Comparison of ENCODE assay signal across 9 cellular contexts in the genomic region with DNA sequence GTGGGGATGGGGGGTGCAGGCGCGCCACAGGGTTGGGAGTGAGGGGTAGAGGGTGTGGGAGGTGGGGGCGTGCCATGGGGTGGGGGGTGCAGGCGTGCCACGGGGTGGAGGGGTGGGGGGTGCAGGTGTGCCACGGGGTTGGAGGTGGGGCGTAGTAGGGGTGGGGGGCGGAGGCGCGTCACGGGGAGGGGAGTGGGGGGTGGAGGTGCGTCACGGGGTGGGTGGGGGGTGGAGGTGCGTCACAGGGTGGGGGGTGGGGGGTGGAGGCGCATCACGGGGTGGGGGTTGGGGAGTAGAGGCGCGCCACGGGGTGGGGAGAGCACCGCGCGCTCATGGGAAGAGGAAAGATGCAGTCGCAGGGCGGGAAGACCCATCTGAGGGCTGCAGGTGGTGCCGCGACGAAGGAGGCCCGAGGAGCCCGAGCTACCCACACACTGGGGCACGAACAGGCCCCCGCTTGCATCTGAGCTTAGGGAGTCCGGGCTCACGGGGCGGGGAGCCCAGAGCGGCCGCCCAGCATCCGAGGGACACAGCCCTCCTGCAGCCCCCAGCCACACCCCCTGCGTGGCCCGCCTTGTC. TPM values are rescaled to one million over a fixed set of nuclear protein-coding genes. Genes with fewer than 3 reads are reported as not detected.
A peak's percentile ranks its signal among the peaks of the same experiment; 100 is the strongest.
DNase-seq lines count a peak whose midpoint lies in the region; TF ChIP-seq lines count a peak whose summit lies in the region.
"Had no signal": no experiment of that assay in that cellular context is flagged by ENCODE, and none has a peak within 500 bp of the region (broad histone marks: within the 10 kb centered on the region; RNA-seq: fewer than 3 reads in every experiment).

No MANE protein-coding gene starts in this region.

- H3K9me3 ChIP-seq in duodenal mucosa (ENCODE audit: control insufficient read depth in 1 of 2, low read length in 2 of 2) = no peaks in the 10 kb centered on the region

- peak overlapping the region; percentile 58 to 68 for H3K4me3 ChIP-seq in duodenal mucosa (ENCODE audit: low read depth in 1 of 2, low read length in 2 of 2)

- H3K4me1 Mint-ChIP-seq in HFFc6 (ENCODE audit: low read depth) = no peaks in the 10 kb centered on the region

- no peak overlapping the region for H3K27ac ChIP-seq in duodenal mucosa (ENCODE audit: low read depth, low read length)
- H3K27ac ChIP-seq: 22Rv1 had no signal

- H3K4me3 Mint-ChIP-seq in HFFc6 = no peak overlapping the region

- no peak overlapping the region for H3K27ac Mint-ChIP-seq in HFFc6

- peaks cover 0 to 2% of the 10 kb centered on the region in 2 donors for H3K27me3 ChIP-seq in duodenal mucosa (ENCODE audit: control insufficient read depth in 1 of 2, insufficient read depth in 2 of 2, low read length in 2 of 2)

- TF ChIP-seq CTCF in HFFc6 (IDR thresholded peaks at IDR 0.05) = no peak

- DNase-seq in NCI-H1436 (lab: John Stamatoyannopoulos, UW) (peak; percentile 45), NCI-H1436 treated with DMSO at 0.1 percent for 48 hours (lab: John Stamatoyannopoulos, UW) (no peak), NCI-H69 (lab: John Stamatoyannopoulos, UW) (peak; percentile 44), putamen (ENCODE audit: low spot score) (peak; percentile 7), RKO (ENCODE audit: low spot score) (no peak), mesenteric fat pad (ENCODE audit: low spot score) (no peak), HFFc6 (no peak)

- H3K27me3 Mint-ChIP-seq in HFFc6 (ENCODE audit: insufficient read depth) = peaks cover 4% of the 10 kb centered on the region

- H3K36me3 ChIP-seq in duodenal mucosa (ENCODE audit: control insufficient read depth in 1 of 2, insufficient read depth in 2 of 2, low read length in 2 of 2) = peaks cover 0 to 4% of the 10 kb centered on the region in 2 donors

- peaks cover 0 to 10% of the 10 kb centered on the region in 2 donors for H3K4me1 ChIP-seq in duodenal mucosa (ENCODE audit: control insufficient read depth in 1 of 2, insufficient read depth in 2 of 2, low read length in 2 of 2)

- H3K9me3 Mint-ChIP-seq in HFFc6 = no peaks in the 10 kb centered on the region

- peak overlapping the region in 1 of 2 donors; percentile 4 for H3K9ac ChIP-seq in duodenal mucosa (ENCODE audit: low read depth in 1 of 2, low read length in 2 of 2)

- no peaks in the 10 kb centered on the region for H3K36me3 Mint-ChIP-seq in HFFc6 (ENCODE audit: low read depth)

RNA-seq across cellular contexts. Expression of a gene that starts 37.5 kb away (rescaled TPM):
- 58.0 TPM for total RNA-seq in mesenteric fat pad
- total RNA-seq in HFFc6 (2021; fragmentation: NEBNext Ultra II Directional; extraction: Animal tissue kit (Norgen Biotek cat#: 25700)) = 1 to 10 TPM; 1.2 to 2.1 (median 1.6) TPM

Comparison
In these comparisons a context has a peak if more than half of its experiments do, and no peak if none do; other contexts are left out.
1. DNase-seq: peak in NCI-H1436 (single experiment), NCI-H69 (single experiment) and putamen (single experiment); none in NCI-H1436 treated with DMSO at 0.1 percent for 48 hours (single experiment), RKO (single experiment), mesenteric fat pad (single experiment) and HFFc6 (single experiment).
2. RNA of a gene that starts 37.5 kb away (total RNA-seq): 58.0 TPM in mesenteric fat pad (single experiment); 1.2 to 2.1 TPM in HFFc6; every median in the first group is over 10 times any median in the second.